9 cellular contexts compared by ENCODE assay signal in genomic region chr7:30727061-30727945, GRCh38. TPM values are rescaled to one million over a fixed set of nuclear protein-coding genes. Genes with fewer than 3 reads are reported as not detected.
DNase-seq lines count a peak whose midpoint lies in the region; ATAC-seq and FAIRE-seq lines count a peak whose summit lies in the region.
"Had no signal": no experiment of that assay in that cellular context is flagged by ENCODE, and none has a peak within 500 bp of the region (broad histone marks: within the 10 kb centered on the region; RNA-seq: fewer than 3 reads in every experiment).

No MANE protein-coding gene starts in this region.

- peak; percentile 73 to 79 for DNase-seq in Kasumi-1 (lab: John Stamatoyannopoulos, UW)
- DNase-seq in activated T-cell treated with anti-CD3 and anti-CD28 coated beads for 1 hour (ENCODE audit: low read depth), result peak; percentile 37
- no peak for DNase-seq in naive B cell
- no peak for DNase-seq in RCC 7860 (ENCODE audit: low spot score)
- DNase-seq in mucosa of gallbladder (ENCODE audit: low spot score), result no peak
- DNase-seq in COLO668 (lab: John Stamatoyannopoulos, UW; ENCODE audit: unreplicated experiment), result no peak

- H3K4me3 Mint-ChIP-seq in naive B cell, result peak overlapping the region in 1 of 8 donors; percentile 18

- peaks cover 11 to 28% (median 28%) of the 10 kb centered on the region in 3 donors for H3K27me3 Mint-ChIP-seq in naive B cell

- ATAC-seq in GM18517 (IDR thresholded peaks at IDR 0.05; ENCODE audit: unreplicated experiment) (peak; percentile 59), naive B cell (ENCODE audit: low read depth in 2 of 2) (peak; percentile 47 to 58), HG02588 (IDR thresholded peaks at IDR 0.05; ENCODE audit: unreplicated experiment) (no peak)
- ATAC-seq: HCT116 had no signal

- H3K36me3 Mint-ChIP-seq in naive B cell, result no peaks in the 10 kb centered on the region

- FAIRE-seq in RCC 7860 (lab: Jason Lieb, UNC), result no peak

- peak overlapping the region in 1 of 6 donors; percentile 52 for H3K27ac Mint-ChIP-seq in naive B cell

- H3K9me3 Mint-ChIP-seq in naive B cell, result peaks cover 0 to 1% (median 0%) of the 10 kb centered on the region in 7 donors

- peaks cover 10 to 15% (median 13%) of the 10 kb centered on the region in 3 donors for H3K4me1 Mint-ChIP-seq in naive B cell

RNA-seq across cellular contexts. Expression of gene INMT, which starts 24.6 kb away (rescaled TPM):
- polyA plus RNA-seq in naive B cell (ENCODE audit: low read depth in 6 of 6), result under 1 TPM in 1 of 6 donors, not detected in 5; 0.11 TPM
- total RNA-seq in mucosa of gallbladder, result 18.8 TPM

RNA-seq across cellular contexts. Expression of gene MINDY4, which starts 43.9 kb away (rescaled TPM):
- under 1 TPM in 2 of 6 donors, not detected in 4; 0.14 to 0.16 TPM for polyA plus RNA-seq in naive B cell (ENCODE audit: low read depth in 6 of 6)
- total RNA-seq in mucosa of gallbladder, result 23.1 TPM

RNA-seq across cellular contexts. Expression of gene CRHR2, which starts 45.0 kb away (rescaled TPM):
- not detected for polyA plus RNA-seq in naive B cell (ENCODE audit: low read depth in 6 of 6)
- 0.12 TPM for total RNA-seq in mucosa of gallbladder

Comparison
In these comparisons a context has a peak if more than half of its experiments do, and no peak if none do; other contexts are left out.
1. DNase-seq: peak in Kasumi-1 (2 of 2) and activated T-cell treated with anti-CD3 and anti-CD28 coated beads for 1 hour (single experiment); none in naive B cell (single experiment), RCC 7860 (single experiment), mucosa of gallbladder (single experiment) and COLO668 (single experiment).